Comparison of ENCODE assay signal across 10 cellular contexts in the genomic region with DNA sequence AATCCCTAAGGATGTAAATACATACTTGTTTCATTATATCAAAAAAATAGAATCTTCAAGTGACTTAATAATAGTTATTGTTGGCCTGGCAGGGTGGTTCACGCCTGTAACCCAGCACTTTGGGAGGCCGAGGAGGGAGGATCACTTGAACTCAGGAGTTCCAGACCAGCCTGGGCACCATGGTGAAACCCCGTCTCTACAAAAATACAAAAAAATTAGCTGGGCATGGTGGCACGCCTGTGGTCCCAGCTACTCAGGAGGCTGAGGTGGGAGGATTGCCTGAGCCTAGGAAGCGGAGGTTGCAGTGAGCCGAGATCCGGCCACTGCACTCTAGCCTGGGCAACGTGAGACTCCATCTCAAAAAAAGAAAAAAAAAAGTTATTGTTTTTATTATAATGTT. TPM values are rescaled to one million over a fixed set of nuclear protein-coding genes. Genes with fewer than 3 reads are reported as not detected.
DNase-seq lines count a peak whose midpoint lies in the region; ATAC-seq and TF ChIP-seq lines count a peak whose summit lies in the region.
"Had no signal": no experiment of that assay in that cellular context is flagged by ENCODE, and none has a peak within 500 bp of the region (broad histone marks: within the 10 kb centered on the region; RNA-seq: fewer than 3 reads in every experiment).

No MANE protein-coding gene starts in this region.

- BruUV-seq in Calu3 (replicated peaks; lab: Mats Ljungman, UMichigan) = no TSS peak

- H3K9me2 ChIP-seq in MM.1S (replicated peaks; ENCODE audit: insufficient read depth, low read length) = no peaks in the 10 kb centered on the region

- H3K79me2 ChIP-seq in MM.1S (ENCODE audit: low read length) = peaks cover 66% of the 10 kb centered on the region

- intact Hi-C loops in Calu3 (cut with micrococcal nuclease; ENCODE audit: unreplicated experiment) (loop anchor here (10.0 kb wide), 2 partner anchors 553 to 803 kb away; no protein-coding TSS in a partner anchor), dorsolateral prefrontal cortex (cut with DNase I) (loop anchor here in 1 of 2 donors (2.0 kb wide), 1 partner anchor 205 kb away; the partner anchor contains the start of gene MON2)

- no peaks in the 10 kb centered on the region for H3K27me3 ChIP-seq in MM.1S (replicated peaks; ENCODE audit: insufficient read depth, low read length)
- H3K27me3 ChIP-seq in dorsolateral prefrontal cortex = no peaks in the 10 kb centered on the region
- H3K27me3 ChIP-seq in neuron (ENCODE audit: insufficient read depth, low read length) = no peaks in the 10 kb centered on the region
- H3K27me3 ChIP-seq: left lung had no signal

- ATAC-seq in HG03280 (IDR thresholded peaks at IDR 0.05; ENCODE audit: unreplicated experiment) (no peak), HG02642 (IDR thresholded peaks at IDR 0.05; ENCODE audit: poor library complexity, unreplicated experiment) (no peak), HG02981 (IDR thresholded peaks at IDR 0.05; ENCODE audit: unreplicated experiment) (no peak)
- ATAC-seq: left lung had no signal

- H3K27me3 Mint-ChIP-seq in Calu3 (ENCODE audit: unreplicated experiment) = no peaks in the 10 kb centered on the region

- peak overlapping the region; percentile 62 for H3K4me2 ChIP-seq in MM.1S (ENCODE audit: low read depth, low read length)

- H3K27ac ChIP-seq in MM.1S (ENCODE audit: low read length) (no peak overlapping the region), dorsolateral prefrontal cortex (peak overlapping the region in 1 of 59 donors; percentile 96)

- H3K9me3 ChIP-seq in MM.1S (replicated peaks; ENCODE audit: insufficient read depth, low read length) = no peaks in the 10 kb centered on the region
- no peaks in the 10 kb centered on the region for H3K9me3 ChIP-seq in neuron (ENCODE audit: low read length)
- H3K9me3 ChIP-seq: left lung had no signal

- no peak for TF ChIP-seq CTCF in Calu3 (IDR thresholded peaks at IDR 0.05; ENCODE audit: unreplicated experiment)
- no peak for TF ChIP-seq CTCF in MM.1S (IDR thresholded peaks at IDR 0.05; ENCODE audit: low read length)
- no peak for TF ChIP-seq CTCF in dorsolateral prefrontal cortex (IDR thresholded peaks at IDR 0.05 in 54 of 56, conservative IDR thresholded peaks at IDR 0.05 in 2 of 56; ENCODE audit: low read depth in 1 of 56, partially characterized antibody in 56 of 56)

- peaks cover 32% of the 10 kb centered on the region for H3K36me3 Mint-ChIP-seq in Calu3 (ENCODE audit: insufficient read depth, unreplicated experiment)

- CTCF ChIA-PET in Calu3 (lab: Charles Lee) = no interaction called here

- no peak overlapping the region for H2AFZ ChIP-seq in MM.1S (ENCODE audit: low read length)
- no peak overlapping the region for H2AFZ ChIP-seq in neuron (ENCODE audit: low read depth, low read length)

- peaks cover 47% of the 10 kb centered on the region for H4K20me1 ChIP-seq in MM.1S (ENCODE audit: insufficient read depth, low read length)

- H3F3A ChIP-seq in MM.1S (ENCODE audit: insufficient read depth, low read length) = peaks cover 27% of the 10 kb centered on the region

- DNase-seq in Calu3 = no peak
- no peak for DNase-seq in MM.1S
- DNase-seq in dorsolateral prefrontal cortex = no peak
- no peak for DNase-seq in mesenteric fat pad (ENCODE audit: low spot score)
- DNase-seq: NCI-H1930 had no signal

- no peaks in the 10 kb centered on the region for H3K36me3 ChIP-seq in MM.1S (replicated peaks; ENCODE audit: insufficient read depth, low read length)
- no peaks in the 10 kb centered on the region for H3K36me3 ChIP-seq in neuron (ENCODE audit: insufficient read depth, low read length)
- H3K36me3 ChIP-seq: left lung had no signal

- no peak overlapping the region for H3K27ac Mint-ChIP-seq in Calu3 (ENCODE audit: unreplicated experiment)

- no peak overlapping the region for H3K9ac ChIP-seq in MM.1S (ENCODE audit: low read length)

- H3K4me1 Mint-ChIP-seq in Calu3 (ENCODE audit: low read depth, unreplicated experiment) = peaks cover 26% of the 10 kb centered on the region

- H3K4me1 ChIP-seq in MM.1S (ENCODE audit: low read length) (peaks cover 40% of the 10 kb centered on the region), neuron (ENCODE audit: insufficient read depth, low read length) (peaks cover 14% of the 10 kb centered on the region)

- H3K4me3 Mint-ChIP-seq in Calu3 (ENCODE audit: low read depth, unreplicated experiment) = peak overlapping the region; percentile 90

- H3K4me3 ChIP-seq in MM.1S (ENCODE audit: low read length) = peak overlapping the region; percentile 96
- peak overlapping the region in 50 of 59 donors; percentile 10 to 99 (median 94) for H3K4me3 ChIP-seq in dorsolateral prefrontal cortex
- H3K4me3 ChIP-seq in neuron (ENCODE audit: low read length) = peak overlapping the region; percentile 87

- no peaks in the 10 kb centered on the region for H3K9me3 Mint-ChIP-seq in Calu3 (ENCODE audit: low read depth, unreplicated experiment)

RNA-seq across cellular contexts. Expression of gene USP15, which starts 1.7 kb away (rescaled TPM):
- total RNA-seq in Calu3 (2022) (66.1 and 82.4 TPM in 2 replicates), dorsolateral prefrontal cortex (10 to 100 TPM; 40.7 to 79.8 (median 56.9) TPM), mesenteric fat pad (78.9 TPM)
